9 cellular contexts compared by ENCODE assay signal in genomic region chr3:98290916-98291315, GRCh38. TPM values are rescaled to one million over a fixed set of nuclear protein-coding genes. Genes with fewer than 3 reads are reported as not detected.
"Had no signal": no experiment of that assay in that cellular context is flagged by ENCODE, and none has a peak within 500 bp of the region (broad histone marks: within the 10 kb centered on the region; RNA-seq: fewer than 3 reads in every experiment).

No MANE protein-coding gene starts in this region.

- ATAC-seq: GM23338 had no signal

- H3K4me3 ChIP-seq: GM23338 had no signal

- H3K4me1 Mint-ChIP-seq: GM23338, H9, IgD-negative memory B cell had no signal

- H3K27ac Mint-ChIP-seq: GM23338, H9, IgD-negative memory B cell had no signal

- FAIRE-seq: H54, HTR-8/SVneo had no signal

- DNase-seq: H9, HCEC 1CT, KBM-7 had no signal

- H2AFZ ChIP-seq: GM23338 had no signal

- H3K4me2 ChIP-seq: GM23338 had no signal

- H3K4me3 Mint-ChIP-seq: GM23338, H9, IgD-negative memory B cell had no signal

- H3K9me3 Mint-ChIP-seq: H9 had no signal

RNA-seq across cellular contexts. Expression of gene OR5H2, which starts 8.6 kb away (rescaled TPM):
- total RNA-seq: GM23338, H1, H9, HT-29 had no signal
- polyA plus RNA-seq: H1, IgD-negative memory B cell had no signal

RNA-seq across cellular contexts. Expression of gene OR5H6, which starts 26.9 kb away (rescaled TPM):
- total RNA-seq: GM23338, H1, H9, HT-29 had no signal
- polyA plus RNA-seq: IgD-negative memory B cell had no signal
